8 cellular contexts compared by ENCODE assay signal in genomic region chr3:156825795-156826143, GRCh38. TPM values are rescaled to one million over a fixed set of nuclear protein-coding genes. Genes with fewer than 3 reads are reported as not detected.
DNase-seq lines count a peak whose midpoint lies in the region; ATAC-seq and TF ChIP-seq lines count a peak whose summit lies in the region.

No MANE protein-coding gene starts in this region.

- peak overlapping the region; percentile 83 to 85 for H3K4me3 Mint-ChIP-seq in H9
- H3K4me3 Mint-ChIP-seq in effector memory CD8-positive, alpha-beta T cell = peak overlapping the region; percentile 85 to 87
- H3K4me3 Mint-ChIP-seq in neural crest cell = peak overlapping the region; percentile 91

- no peak overlapping the region for H3K56ac ChIP-seq in H9 (ENCODE audit: insufficient read length, low read depth, low read length)

- no peak overlapping the region for H2BK5ac ChIP-seq in H9 (ENCODE audit: insufficient read length, low read length)

- H3K27me3 ChIP-seq in H9 (ENCODE audit: insufficient read depth, low read length) = peaks cover 32% of the 10 kb centered on the region; the same call in 1 of the 2 replicates

- no peak overlapping the region for H3K18ac ChIP-seq in H9 (ENCODE audit: insufficient read length, low read depth, low read length)

- H3K9me3 ChIP-seq in H9 (ENCODE audit: control insufficient read depth, low read depth, low read length) = no peaks in the 10 kb centered on the region

- H3K79me2 ChIP-seq in H9 (ENCODE audit: insufficient read depth, low read length) = no peaks in the 10 kb centered on the region

- H3K4ac ChIP-seq in H9 (ENCODE audit: low read depth, low read length) = no peak overlapping the region

- H2BK15ac ChIP-seq in H9 (ENCODE audit: low read depth, low read length) = no peak overlapping the region

- ATAC-seq in GM18517 (IDR thresholded peaks at IDR 0.05; ENCODE audit: unreplicated experiment) = peak; percentile 45
- peak; percentile 55 for ATAC-seq in effector memory CD8-positive, alpha-beta T cell (replicated peaks)

- DNase-seq in H9 = no peak
- DNase-seq in NOMO-1 treated with DMSO at 0.1 percent for 48 hours (lab: John Stamatoyannopoulos, UW; ENCODE audit: unreplicated experiment) = peak; percentile 81
- no peak for DNase-seq in effector memory CD8-positive, alpha-beta T cell
- DNase-seq in neural crest cell (ENCODE audit: low read depth, low spot score) = no peak
- DNase-seq in NCI-H226 = no peak
- no peak for DNase-seq in COLO668 (lab: John Stamatoyannopoulos, UW; ENCODE audit: unreplicated experiment)
- no peak for DNase-seq in hippocampal formation (lab: John Stamatoyannopoulos, UW)

- no peak overlapping the region for H4K8ac ChIP-seq in H9 (replicated peaks; ENCODE audit: insufficient read length, low read depth, low read length)

- peak overlapping the region; percentile 99 for H3K4me2 ChIP-seq in H9 (ENCODE audit: insufficient read depth, insufficient read length, low read length)

- H3K9me3 Mint-ChIP-seq in H9 = no peaks in the 10 kb centered on the region
- no peaks in the 10 kb centered on the region for H3K9me3 Mint-ChIP-seq in effector memory CD8-positive, alpha-beta T cell
- H3K9me3 Mint-ChIP-seq in neural crest cell = no peaks in the 10 kb centered on the region

- no peak overlapping the region for H2AK5ac ChIP-seq in H9 (ENCODE audit: insufficient read length, low read length)

- no peaks in the 10 kb centered on the region for H3K79me1 ChIP-seq in H9 (ENCODE audit: insufficient read depth, low read depth, low read length, poor library complexity, severe bottlenecking)

- H4K91ac ChIP-seq in H9 (ENCODE audit: insufficient read length, low read depth, low read length) = no peak overlapping the region

- H2AFZ ChIP-seq in H9 (ENCODE audit: low read length) = no peak overlapping the region

- no peak overlapping the region for H3K27ac ChIP-seq in H9 (ENCODE audit: insufficient read length, low read depth, low read length)

- H2BK120ac ChIP-seq in H9 (ENCODE audit: low read depth, low read length, poor library complexity, severe bottlenecking) = no peak overlapping the region

- no peak overlapping the region for H2BK12ac ChIP-seq in H9 (ENCODE audit: insufficient read length, low read depth, low read length)

- H3K27me3 Mint-ChIP-seq in H9 (ENCODE audit: low read depth) (peaks cover 81% of the 10 kb centered on the region), neural crest cell (ENCODE audit: low read depth) (no peaks in the 10 kb centered on the region)
- no peaks in the 10 kb centered on the region for H3K27me3 Mint-ChIP-seq in effector memory CD8-positive, alpha-beta T cell

- H3K4me1 Mint-ChIP-seq in H9 (peaks cover 46 to 52% of the 10 kb centered on the region in 2 experiments), neural crest cell (peaks cover 23% of the 10 kb centered on the region)
- peaks cover 11 to 12% of the 10 kb centered on the region in 2 donors for H3K4me1 Mint-ChIP-seq in effector memory CD8-positive, alpha-beta T cell (ENCODE audit: low read depth in 2 of 2)

- peak overlapping the region; percentile 17 for H3K9ac ChIP-seq in H9 (ENCODE audit: extremely low read depth, insufficient read length, low read length)

- H4K5ac ChIP-seq in H9 (ENCODE audit: insufficient read length, low read depth, low read length) = no peak overlapping the region

- peak overlapping the region; percentile 51; the same call in 1 of the 2 replicates for H3K14ac ChIP-seq in H9 (ENCODE audit: insufficient read depth, low read length)

- peak overlapping the region in 2 of 3 experiments; percentile 49 to 87; a peak in 3 of 7 replicates for H3K27ac Mint-ChIP-seq in H9
- H3K27ac Mint-ChIP-seq in effector memory CD8-positive, alpha-beta T cell = peak overlapping the region; percentile 97
- H3K27ac Mint-ChIP-seq in neural crest cell (ENCODE audit: unreplicated experiment) = peak overlapping the region; percentile 97

- peaks cover 12% of the 10 kb centered on the region for H3K23me2 ChIP-seq in H9 (ENCODE audit: insufficient read length, low read depth, low read length, poor library complexity, severe bottlenecking)

- H3K23ac ChIP-seq in H9 (ENCODE audit: insufficient read length, low read depth, low read length) = no peak overlapping the region

- no peak overlapping the region for H2BK20ac ChIP-seq in H9 (ENCODE audit: low read depth, low read length, poor library complexity, severe bottlenecking)

- H3T11ph ChIP-seq in H9 (ENCODE audit: low read length) = no peak overlapping the region

- TF ChIP-seq CTCF in H9 (conservative IDR thresholded peaks at IDR 0.05) = no peak
- no peak for TF ChIP-seq CTCF in neural crest cell (conservative IDR thresholded peaks at IDR 0.05)

- H3K36me3 Mint-ChIP-seq in H9 (ENCODE audit: insufficient read depth in 1 of 3, low read depth in 3 of 3) = peaks cover 2 to 6% (median 2%) of the 10 kb centered on the region in 3 experiments; a peak in 5 of 7 replicates
- H3K36me3 Mint-ChIP-seq in effector memory CD8-positive, alpha-beta T cell (ENCODE audit: insufficient read depth) = peaks cover 9% of the 10 kb centered on the region
- no peaks in the 10 kb centered on the region for H3K36me3 Mint-ChIP-seq in neural crest cell (ENCODE audit: low read depth)

- no CpG with 5 or more reads among the region's 8 CpGs for WGBS in H9 (ENCODE audit: extremely low coverage, insufficient read length, low lambda C conversion rate)

- peaks cover 2% of the 10 kb centered on the region; the same call in 1 of the 2 replicates for H3K4me1 ChIP-seq in H9 (ENCODE audit: insufficient read depth, low read length)

- H4K20me1 ChIP-seq in H9 (ENCODE audit: control insufficient read depth, insufficient read depth, insufficient read length) = no peaks in the 10 kb centered on the region

RNA-seq across cellular contexts. Expression of gene LEKR1, which starts 0.4 kb away (rescaled TPM):
- total RNA-seq in H9 (2021) = 0.22 TPM in 1 of 2 replicates, not detected in the other
- total RNA-seq in neural crest cell = 1.1 and 1.8 TPM in 2 replicates
